ENCODE assay signal across 27 cellular contexts in genomic region chr2:62441824-62442223, GRCh38.
"Had no signal": no experiment of that assay in that cellular context is flagged by ENCODE, and none has a peak within 500 bp of the region (broad histone marks: within the 10 kb centered on the region; RNA-seq: fewer than 3 reads in every experiment).

No MANE protein-coding gene starts in this region.

- H3K4me3 ChIP-seq: colonic mucosa, gastroesophageal sphincter, lung, pancreas, sigmoid colon, stomach, testis, tibial artery had no signal

- H3K9me3 Mint-ChIP-seq: dendritic cell treated with granulocyte-macrophage colony-stimulating factor and Interleukin-4, amounts not matched to agents 40 ng/mL and 50 ng/mL, for 4 days; endodermal cell; immature natural killer cell; memory B cell; natural killer cell; stimulated activated effector memory CD8-positive, alpha-beta T cell treated with anti-CD3 and anti-CD28 coated beads, Interleukin-12 subunit alpha, Interleukin-12 subunit beta, amount 100 ng/mL, for 72 hours had no signal

- H3K4me3 Mint-ChIP-seq: dendritic cell treated with granulocyte-macrophage colony-stimulating factor and Interleukin-4, amounts not matched to agents 40 ng/mL and 50 ng/mL, for 4 days; endodermal cell; immature natural killer cell; memory B cell; natural killer cell; stimulated activated effector memory CD8-positive, alpha-beta T cell treated with anti-CD3 and anti-CD28 coated beads, Interleukin-12 subunit alpha, Interleukin-12 subunit beta, amount 100 ng/mL, for 72 hours; type B pancreatic cell had no signal

- H3K9me3 ChIP-seq: colonic mucosa, gastroesophageal sphincter, pancreas, sigmoid colon, stomach, testis, tibial artery had no signal

- ATAC-seq: gastroesophageal sphincter; left lobe of liver; natural killer cell; pancreas; stimulated activated effector memory CD8-positive, alpha-beta T cell treated with anti-CD3 and anti-CD28 coated beads, Interleukin-12 subunit alpha, Interleukin-12 subunit beta, amount 100 ng/mL, for 72 hours had no signal

- H3K27ac Mint-ChIP-seq: dendritic cell treated with granulocyte-macrophage colony-stimulating factor and Interleukin-4, amounts not matched to agents 40 ng/mL and 50 ng/mL, for 4 days; endodermal cell; immature natural killer cell; memory B cell; natural killer cell; progenitor cell of endocrine pancreas; stimulated activated effector memory CD8-positive, alpha-beta T cell treated with anti-CD3 and anti-CD28 coated beads, Interleukin-12 subunit alpha, Interleukin-12 subunit beta, amount 100 ng/mL, for 72 hours; type B pancreatic cell had no signal

- H3K27ac ChIP-seq: colonic mucosa, gastroesophageal sphincter, pancreas, sigmoid colon, stomach, testis, tibial artery had no signal

- H3K27me3 ChIP-seq: colonic mucosa, gastroesophageal sphincter, pancreas, sigmoid colon, stomach, testis, tibial artery had no signal

- H3K36me3 ChIP-seq: colonic mucosa, gastroesophageal sphincter, pancreas, sigmoid colon, stomach, tibial artery had no signal

- H3K4me1 ChIP-seq: colonic mucosa, gastroesophageal sphincter, pancreas, sigmoid colon, stomach, testis, tibial artery had no signal

- DNase-seq: central memory CD4-positive, alpha-beta T cell; colonic mucosa; effector CD8-positive, alpha-beta T cell; endodermal cell; foreskin fibroblast; glutamatergic neuron; hypothalamus; immature natural killer cell; kidney; natural killer cell; occipital lobe; pancreas; sigmoid colon; stimulated activated CD4-positive, alpha-beta T cell treated with anti-CD3 and anti-CD28 coated beads, Interleukin-2, amount 100 ng/mL, for 24 hours; stimulated activated CD4-positive, alpha-beta T cell treated with anti-CD3 and anti-CD28 coated beads, Interleukin-4, amount 100 ng/mL, for 24 hours; stimulated activated naive CD4-positive, alpha-beta T cell treated with Interleukin-2 at 50 U/mL for 16 hours; stomach; testis; tibial artery had no signal

- H3K36me3 Mint-ChIP-seq: immature natural killer cell; memory B cell; natural killer cell; stimulated activated effector memory CD8-positive, alpha-beta T cell treated with anti-CD3 and anti-CD28 coated beads, Interleukin-12 subunit alpha, Interleukin-12 subunit beta, amount 100 ng/mL, for 72 hours; type B pancreatic cell had no signal

- H3K4me1 Mint-ChIP-seq: endodermal cell; immature natural killer cell; natural killer cell; stimulated activated effector memory CD8-positive, alpha-beta T cell treated with anti-CD3 and anti-CD28 coated beads, Interleukin-12 subunit alpha, Interleukin-12 subunit beta, amount 100 ng/mL, for 72 hours had no signal

- H3K27me3 Mint-ChIP-seq: dendritic cell treated with granulocyte-macrophage colony-stimulating factor and Interleukin-4, amounts not matched to agents 40 ng/mL and 50 ng/mL, for 4 days had no signal
